Comparison of ENCODE assay signal across 1 cellular context in genomic region chr19:14529254-14530004, GRCh38.
TF ChIP-seq lines count a peak whose summit lies in the region.

Gene TECR (plus strand): TSS chr19:14529594. CDS start chr19:14529697, 103 bp downstream.

TF ChIP-seq in HepG2, 621 proteins besides CTCF, POLR2A, EP300 and RAD21 (continued from another document and continues in another):
- TF ChIP-seq REST (IDR thresholded peaks at IDR 0.05; ENCODE audit: borderline replicate concordance in 1 of 2, low read depth in 1 of 2, low read length in 2 of 2) (no peak), KDM3A (CRISPR knock-in tag; IDR thresholded peaks at IDR 0.05; ENCODE audit: low read depth) (0 out of 2 replicates have a peak, but pooled peaks have one; percentile 56), TRIM22 (IDR thresholded peaks at IDR 0.05) (no peak), ZNF660 (CRISPR knock-in tag; IDR thresholded peaks at IDR 0.05; ENCODE audit: borderline replicate concordance, low read depth) (no peak), IRF9 (CRISPR knock-in tag; IDR thresholded peaks at IDR 0.05; ENCODE audit: borderline replicate concordance) (no peak), RORA (CRISPR knock-in tag; IDR thresholded peaks at IDR 0.05) (no peak), CEBPG (CRISPR knock-in tag; IDR thresholded peaks at IDR 0.05) (peak; percentile 40; the same call in 1 of the 2 replicates), BATF2 (CRISPR knock-in tag; IDR thresholded peaks at IDR 0.05) (no peak), CENPT (CRISPR knock-in tag; IDR thresholded peaks at IDR 0.05; ENCODE audit: low read depth) (no peak), YEATS4 (CRISPR knock-in tag; IDR thresholded peaks at IDR 0.05; ENCODE audit: borderline replicate concordance) (0 out of 2 replicates have a peak, but pooled peaks have one; percentile 62), CBX1 (IDR thresholded peaks at IDR 0.05; ENCODE audit: low read depth) (peak; percentile 47), ZNF556 (CRISPR knock-in tag; IDR thresholded peaks at IDR 0.05; ENCODE audit: borderline replicate concordance) (no peak; the same call in 1 of the 2 replicates), FOXP4 (CRISPR knock-in tag; IDR thresholded peaks at IDR 0.05) (no peak), ZMYM3 (CRISPR knock-in tag; IDR thresholded peaks at IDR 0.05) (0 out of 2 replicates have a peak, but pooled peaks have one; percentile 13), JUN (CRISPR knock-in tag; IDR thresholded peaks at IDR 0.05) (no peak), SRSF9 (IDR thresholded peaks at IDR 0.05; ENCODE audit: borderline replicate concordance, insufficient read depth, low read depth, low read length, poor library complexity, severe bottlenecking) (no peak), ZNF530 (CRISPR knock-in tag; IDR thresholded peaks at IDR 0.05; ENCODE audit: low read depth) (no peak), HOXA7 (CRISPR knock-in tag; IDR thresholded peaks at IDR 0.05) (no peak), U2AF2 (IDR thresholded peaks at IDR 0.05; ENCODE audit: low read depth, low read length) (no peak), SIN3A (IDR thresholded peaks at IDR 0.05; ENCODE audit: borderline replicate concordance, low read depth, low read length) (no peak; the same call in 1 of the 2 replicates), ZKSCAN5 (CRISPR knock-in tag; IDR thresholded peaks at IDR 0.05) (no peak), ARID2 (CRISPR knock-in tag; IDR thresholded peaks at IDR 0.05; ENCODE audit: borderline replicate concordance) (no peak), ZZZ3 (CRISPR knock-in tag; IDR thresholded peaks at IDR 0.05; ENCODE audit: borderline replicate concordance) (no peak), ELF3 (CRISPR knock-in tag; IDR thresholded peaks at IDR 0.05) (no peak), ZNF3 (CRISPR knock-in tag; IDR thresholded peaks at IDR 0.05) (no peak), ZSCAN20 (CRISPR knock-in tag; IDR thresholded peaks at IDR 0.05; ENCODE audit: borderline replicate concordance) (no peak; the same call in 1 of the 2 replicates), KAT7 (CRISPR knock-in tag; IDR thresholded peaks at IDR 0.05; ENCODE audit: borderline replicate concordance) (no peak), ZNF451 (CRISPR knock-in tag; IDR thresholded peaks at IDR 0.05) (peak; percentile 73; the same call in 1 of the 2 replicates), CAMTA2 (CRISPR knock-in tag; IDR thresholded peaks at IDR 0.05; ENCODE audit: borderline replicate concordance) (peak; percentile 84; the same call in 1 of the 2 replicates), ZC3H13 (CRISPR knock-in tag; IDR thresholded peaks at IDR 0.05) (no peak), ZNF430 (CRISPR knock-in tag; IDR thresholded peaks at IDR 0.05) (peak; percentile 66; the same call in 1 of the 2 replicates), ZNF775 (CRISPR knock-in tag; IDR thresholded peaks at IDR 0.05; ENCODE audit: borderline replicate concordance) (no peak), ZMAT3 (CRISPR knock-in tag; conservative IDR thresholded peaks at IDR 0.05) (peak; percentile 87; the same call in 1 of the 2 replicates), ZFAT (CRISPR knock-in tag; conservative IDR thresholded peaks at IDR 0.05) (no peak), ZNF30 (CRISPR knock-in tag; IDR thresholded peaks at IDR 0.05) (no peak), GATAD2A (CRISPR knock-in tag; IDR thresholded peaks at IDR 0.05) (no peak), ZNF7 (CRISPR knock-in tag; IDR thresholded peaks at IDR 0.05) (no peak), ZNF563 (CRISPR knock-in tag; IDR thresholded peaks at IDR 0.05) (no peak; the same call in 1 of the 2 replicates), FOSL2 (CRISPR knock-in tag; IDR thresholded peaks at IDR 0.05) (no peak), DBP (CRISPR knock-in tag; IDR thresholded peaks at IDR 0.05; ENCODE audit: not compliant biosample characterization) (no peak), MIER3 (CRISPR knock-in tag; IDR thresholded peaks at IDR 0.05; ENCODE audit: borderline replicate concordance) (no peak), ZNF672 (CRISPR knock-in tag; IDR thresholded peaks at IDR 0.05) (0 out of 2 replicates have a peak, but pooled peaks have one; percentile 36), ZNF256 (CRISPR knock-in tag; conservative IDR thresholded peaks at IDR 0.05) (0 out of 2 replicates have a peak, but pooled peaks have one; percentile 33), NFRKB (IDR thresholded peaks at IDR 0.05) (no peak), ZBTB1 (CRISPR knock-in tag; IDR thresholded peaks at IDR 0.05; ENCODE audit: borderline replicate concordance) (no peak), STAG1 (CRISPR knock-in tag; IDR thresholded peaks at IDR 0.05) (no peak), FOXK1 (CRISPR knock-in tag; IDR thresholded peaks at IDR 0.05; ENCODE audit: borderline replicate concordance, low read depth) (peak; percentile 14; the same call in 1 of the 2 replicates), SP2 (CRISPR knock-in tag; IDR thresholded peaks at IDR 0.05) (peak; percentile 88), ARID3A (IDR thresholded peaks at IDR 0.05; ENCODE audit: low read depth, low read length) (no peak), KMT2B (CRISPR knock-in tag; IDR thresholded peaks at IDR 0.05) (peak; percentile 56; the same call in 1 of the 2 replicates), ZNF709 (CRISPR knock-in tag; IDR thresholded peaks at IDR 0.05) (no peak), BCL3 (CRISPR knock-in tag; IDR thresholded peaks at IDR 0.05) (peak; percentile 91), TFDP2 (CRISPR knock-in tag; IDR thresholded peaks at IDR 0.05) (peak; percentile 87), NFYC (CRISPR knock-in tag; IDR thresholded peaks at IDR 0.05) (peak; percentile 93), KDM1A (CRISPR knock-in tag; IDR thresholded peaks at IDR 0.05) (no peak), GATA4 (IDR thresholded peaks at IDR 0.05; ENCODE audit: borderline replicate concordance, low read depth) (peak; percentile 56; the same call in 1 of the 2 replicates), ZNF558 (CRISPR knock-in tag; IDR thresholded peaks at IDR 0.05; ENCODE audit: borderline replicate concordance) (no peak), IKZF5 (CRISPR knock-in tag; IDR thresholded peaks at IDR 0.05) (0 out of 2 replicates have a peak, but pooled peaks have one; percentile 15), ZNF703 (CRISPR knock-in tag; IDR thresholded peaks at IDR 0.05; ENCODE audit: borderline replicate concordance) (no peak), SALL1 (CRISPR knock-in tag; IDR thresholded peaks at IDR 0.05) (peak; percentile 75)
